Comparison of ENCODE assay signal across 10 cellular contexts in the genomic region with DNA sequence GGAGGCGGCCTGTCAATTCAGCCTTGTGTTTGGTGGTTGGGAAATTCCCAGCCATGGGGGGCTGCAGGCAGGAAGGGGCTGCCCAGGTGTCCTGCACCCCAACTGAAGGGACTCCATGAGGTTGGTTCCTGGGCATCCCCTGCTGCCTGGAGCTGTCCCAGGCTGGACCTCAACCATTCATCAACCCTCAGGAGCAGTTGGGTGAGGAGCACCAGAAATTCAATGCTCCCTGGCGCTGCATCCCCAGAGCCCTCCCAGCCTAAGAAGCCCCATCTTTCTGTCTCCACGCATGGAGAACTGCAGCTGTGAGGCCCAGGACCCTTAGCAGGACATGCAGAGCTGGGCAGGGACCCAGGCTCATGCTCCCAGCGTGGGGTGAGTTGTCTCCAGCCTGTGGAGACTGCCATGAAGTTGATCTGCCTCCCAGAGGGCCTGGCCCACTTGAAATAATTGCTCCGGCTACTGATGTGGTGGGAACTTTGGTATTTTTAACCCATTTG.
DNase-seq lines count a peak whose midpoint lies in the region; ATAC-seq and TF ChIP-seq lines count a peak whose summit lies in the region.
"Had no signal": no experiment of that assay in that cellular context is flagged by ENCODE, and none has a peak within 500 bp of the region (broad histone marks: within the 10 kb centered on the region; RNA-seq: fewer than 3 reads in every experiment).

No MANE protein-coding gene starts in this region.

- H3K9ac ChIP-seq in KMS-11, result no peak overlapping the region

- H3K27me3 ChIP-seq in KMS-11 (ENCODE audit: insufficient read depth, low read depth), result no peaks in the 10 kb centered on the region; the same call in 1 of the 2 replicates

- H3K4me3 Mint-ChIP-seq in nephron, result peak overlapping the region; percentile 74 to 86 (median 80)

- H2AFZ ChIP-seq in KMS-11 (ENCODE audit: low read depth), result no peak overlapping the region

- DNase-seq in coronary artery (ENCODE audit: low spot score) (no peak), NCI-H345 (lab: John Stamatoyannopoulos, UW) (no peak), HuH-7 (ENCODE audit: low spot score) (no peak)
- DNase-seq in stimulated activated CD8-positive, alpha-beta memory T cell treated with anti-CD3 and anti-CD28 coated beads, Interleukin-4, amount 100 ng/mL, for 48 hours, result no peak
- DNase-seq: activated effector memory CD4-positive, alpha-beta T cell treated with Interleukin-2 at 50 U/mL for 16 hours; NCI-H187 treated with DMSO at 0.1 percent for 48 hours had no signal

- H3K9me3 Mint-ChIP-seq in nephron, result no peaks in the 10 kb centered on the region

- no peak for TF ChIP-seq CTCF in 22Rv1 (IDR thresholded peaks at IDR 0.05)
- no peak for TF ChIP-seq CTCF in KMS-11 (conservative IDR thresholded peaks at IDR 0.05; ENCODE audit: low read depth, low read length)
- no peak for TF ChIP-seq CTCF in coronary artery (IDR thresholded peaks at IDR 0.05)
- TF ChIP-seq CTCF in nephron (IDR thresholded peaks at IDR 0.05; ENCODE audit: unreplicated experiment in 3 of 3), result no peak

- H3K27ac ChIP-seq in 22Rv1, result peak overlapping the region; percentile 84
- H3K27ac ChIP-seq in KMS-11, result no peak overlapping the region
- peak overlapping the region; percentile 96 to 98 for H3K27ac ChIP-seq in coronary artery

- H3K36me3 Mint-ChIP-seq in nephron (ENCODE audit: low read depth), result peaks cover 16% of the 10 kb centered on the region

- peaks cover 60% of the 10 kb centered on the region for H3K4me1 Mint-ChIP-seq in nephron

- peak overlapping the region; percentile 97 to 99 (median 99) for H3K27ac Mint-ChIP-seq in nephron

- H4K20me1 ChIP-seq in KMS-11 (ENCODE audit: insufficient read depth), result no peaks in the 10 kb centered on the region

- H3K79me2 ChIP-seq in KMS-11 (ENCODE audit: insufficient read depth, low read depth), result no peaks in the 10 kb centered on the region

- H3K4me3 ChIP-seq in KMS-11 (IDR thresholded peaks at IDR 0.05; ENCODE audit: insufficient read depth, low read depth, low read length) (no peak overlapping the region), coronary artery (peak overlapping the region; percentile 72)

- no peaks in the 10 kb centered on the region for H3K27me3 Mint-ChIP-seq in nephron (ENCODE audit: low read depth)

- ATAC-seq in HG03135 (IDR thresholded peaks at IDR 0.05; ENCODE audit: unreplicated experiment), result no peak

- no peaks in the 10 kb centered on the region for H3K36me3 ChIP-seq in KMS-11 (ENCODE audit: insufficient read depth)

- H3K4me1 ChIP-seq in KMS-11 (ENCODE audit: low read depth, poor library complexity, severe bottlenecking), result peaks cover 6% of the 10 kb centered on the region

- peak overlapping the region; percentile 73 for H3K4me2 ChIP-seq in KMS-11
